1 cellular context compared by ENCODE assay signal in the genomic region with DNA sequence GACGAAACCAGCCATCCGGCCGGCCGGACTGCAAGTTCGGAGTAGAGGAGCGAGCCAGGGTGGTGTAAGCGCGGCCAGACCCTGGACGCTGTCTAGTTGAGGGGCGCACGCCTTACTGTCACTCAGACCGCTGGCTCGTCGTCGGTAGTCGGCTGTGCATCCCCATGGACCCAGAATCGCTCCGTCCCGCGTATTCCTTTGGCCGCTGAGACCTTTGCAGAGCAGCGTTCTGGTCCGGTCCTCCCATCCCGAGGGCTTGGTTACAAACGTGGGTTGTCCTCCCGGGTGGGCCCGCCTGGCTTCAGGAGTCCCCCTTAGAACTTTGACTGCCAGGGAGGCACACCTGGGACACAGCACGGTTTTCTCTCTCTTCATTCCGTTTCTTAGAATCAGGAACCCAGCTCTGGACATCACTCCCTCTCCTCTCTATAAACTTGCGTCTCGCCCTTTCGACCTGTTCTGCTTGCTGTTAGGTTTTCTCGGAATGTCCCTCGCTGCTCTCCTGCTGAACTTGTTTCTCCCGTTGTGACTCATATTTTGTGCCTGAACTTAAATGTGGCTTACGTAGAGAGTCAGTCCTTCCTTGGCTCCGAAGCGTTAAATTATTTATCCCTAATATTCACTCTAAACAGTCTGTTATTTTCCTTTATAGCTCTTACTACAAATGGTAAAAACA.
TF ChIP-seq lines count a peak whose summit lies in the region.

No MANE protein-coding gene starts in this region.

TF ChIP-seq in HepG2, 621 proteins besides CTCF, POLR2A, EP300 and RAD21 (continued from another document and continues in another):
- TF ChIP-seq, protein P1, sequence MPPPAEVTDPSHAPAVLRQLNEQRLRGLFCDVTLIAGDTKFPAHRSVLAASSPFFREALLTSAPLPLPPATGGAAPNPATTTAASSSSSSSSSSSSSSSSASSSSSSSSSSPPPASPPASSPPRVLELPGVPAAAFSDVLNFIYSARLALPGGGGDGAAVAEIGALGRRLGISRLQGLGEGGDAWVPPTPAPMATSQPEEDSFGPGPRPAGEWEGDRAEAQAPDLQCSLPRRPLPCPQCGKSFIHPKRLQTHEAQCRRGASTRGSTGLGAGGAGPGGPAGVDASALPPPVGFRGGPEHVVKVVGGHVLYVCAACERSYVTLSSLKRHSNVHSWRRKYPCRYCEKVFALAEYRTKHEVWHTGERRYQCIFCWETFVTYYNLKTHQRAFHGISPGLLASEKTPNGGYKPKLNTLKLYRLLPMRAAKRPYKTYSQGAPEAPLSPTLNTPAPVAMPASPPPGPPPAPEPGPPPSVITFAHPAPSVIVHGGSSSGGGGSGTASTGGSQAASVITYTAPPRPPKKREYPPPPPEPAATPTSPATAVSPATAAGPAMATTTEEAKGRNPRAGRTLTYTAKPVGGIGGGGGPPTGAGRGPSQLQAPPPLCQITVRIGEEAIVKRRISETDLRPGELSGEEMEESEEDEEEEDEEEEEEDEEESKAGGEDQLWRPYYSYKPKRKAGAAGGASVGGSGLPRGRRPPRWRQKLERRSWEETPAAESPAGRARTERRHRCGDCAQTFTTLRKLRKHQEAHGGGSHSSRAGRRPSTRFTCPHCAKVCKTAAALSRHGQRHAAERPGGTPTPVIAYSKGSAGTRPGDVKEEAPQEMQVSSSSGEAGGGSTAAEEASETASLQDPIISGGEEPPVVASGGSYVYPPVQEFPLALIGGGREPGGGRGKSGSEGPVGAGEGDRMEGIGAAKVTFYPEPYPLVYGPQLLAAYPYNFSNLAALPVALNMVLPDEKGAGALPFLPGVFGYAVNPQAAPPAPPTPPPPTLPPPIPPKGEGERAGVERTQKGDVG (CRISPR knock-in tag; IDR thresholded peaks at IDR 0.05; ENCODE audit: borderline replicate concordance): peak; percentile 17; the same call in 1 of the 2 replicates
- TF ChIP-seq, protein P2, sequence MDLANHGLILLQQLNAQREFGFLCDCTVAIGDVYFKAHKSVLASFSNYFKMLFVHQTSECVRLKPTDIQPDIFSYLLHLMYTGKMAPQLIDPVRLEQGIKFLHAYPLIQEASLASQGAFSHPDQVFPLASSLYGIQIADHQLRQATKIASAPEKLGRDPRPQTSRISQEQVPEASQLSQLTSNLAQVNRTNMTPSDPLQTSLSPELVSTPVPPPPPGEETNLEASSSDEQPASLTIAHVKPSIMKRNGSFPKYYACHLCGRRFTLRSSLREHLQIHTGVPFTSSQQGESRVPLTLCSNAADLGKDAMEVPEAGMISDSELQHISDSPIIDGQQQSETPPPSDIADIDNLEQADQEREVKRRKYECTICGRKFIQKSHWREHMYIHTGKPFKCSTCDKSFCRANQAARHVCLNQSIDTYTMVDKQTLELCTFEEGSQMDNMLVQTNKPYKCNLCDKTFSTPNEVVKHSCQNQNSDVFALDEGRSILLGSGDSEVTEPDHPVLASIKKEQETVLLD (CRISPR knock-in tag; IDR thresholded peaks at IDR 0.05; ENCODE audit: low read depth): no peak
- TF ChIP-seq, protein P3, sequence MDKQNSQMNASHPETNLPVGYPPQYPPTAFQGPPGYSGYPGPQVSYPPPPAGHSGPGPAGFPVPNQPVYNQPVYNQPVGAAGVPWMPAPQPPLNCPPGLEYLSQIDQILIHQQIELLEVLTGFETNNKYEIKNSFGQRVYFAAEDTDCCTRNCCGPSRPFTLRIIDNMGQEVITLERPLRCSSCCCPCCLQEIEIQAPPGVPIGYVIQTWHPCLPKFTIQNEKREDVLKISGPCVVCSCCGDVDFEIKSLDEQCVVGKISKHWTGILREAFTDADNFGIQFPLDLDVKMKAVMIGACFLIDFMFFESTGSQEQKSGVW (CRISPR knock-in tag; IDR thresholded peaks at IDR 0.05; ENCODE audit: borderline replicate concordance): no peak
- TF ChIP-seq RXRB (CRISPR knock-in tag; IDR thresholded peaks at IDR 0.05; ENCODE audit: borderline replicate concordance): no peak
- peak; percentile 46; the same call in 1 of the 2 replicates for TF ChIP-seq ZMAT3 (CRISPR knock-in tag; conservative IDR thresholded peaks at IDR 0.05)
- peak; percentile 77; the same call in 1 of the 2 replicates for TF ChIP-seq ZNF777 (CRISPR knock-in tag; IDR thresholded peaks at IDR 0.05)
- TF ChIP-seq ATRX (CRISPR knock-in tag; IDR thresholded peaks at IDR 0.05; ENCODE audit: borderline replicate concordance): no peak
- no peak for TF ChIP-seq MATR3 (CRISPR knock-in tag; IDR thresholded peaks at IDR 0.05)
- TF ChIP-seq PHF20 (CRISPR knock-in tag; IDR thresholded peaks at IDR 0.05): no peak
- TF ChIP-seq, protein P4, sequence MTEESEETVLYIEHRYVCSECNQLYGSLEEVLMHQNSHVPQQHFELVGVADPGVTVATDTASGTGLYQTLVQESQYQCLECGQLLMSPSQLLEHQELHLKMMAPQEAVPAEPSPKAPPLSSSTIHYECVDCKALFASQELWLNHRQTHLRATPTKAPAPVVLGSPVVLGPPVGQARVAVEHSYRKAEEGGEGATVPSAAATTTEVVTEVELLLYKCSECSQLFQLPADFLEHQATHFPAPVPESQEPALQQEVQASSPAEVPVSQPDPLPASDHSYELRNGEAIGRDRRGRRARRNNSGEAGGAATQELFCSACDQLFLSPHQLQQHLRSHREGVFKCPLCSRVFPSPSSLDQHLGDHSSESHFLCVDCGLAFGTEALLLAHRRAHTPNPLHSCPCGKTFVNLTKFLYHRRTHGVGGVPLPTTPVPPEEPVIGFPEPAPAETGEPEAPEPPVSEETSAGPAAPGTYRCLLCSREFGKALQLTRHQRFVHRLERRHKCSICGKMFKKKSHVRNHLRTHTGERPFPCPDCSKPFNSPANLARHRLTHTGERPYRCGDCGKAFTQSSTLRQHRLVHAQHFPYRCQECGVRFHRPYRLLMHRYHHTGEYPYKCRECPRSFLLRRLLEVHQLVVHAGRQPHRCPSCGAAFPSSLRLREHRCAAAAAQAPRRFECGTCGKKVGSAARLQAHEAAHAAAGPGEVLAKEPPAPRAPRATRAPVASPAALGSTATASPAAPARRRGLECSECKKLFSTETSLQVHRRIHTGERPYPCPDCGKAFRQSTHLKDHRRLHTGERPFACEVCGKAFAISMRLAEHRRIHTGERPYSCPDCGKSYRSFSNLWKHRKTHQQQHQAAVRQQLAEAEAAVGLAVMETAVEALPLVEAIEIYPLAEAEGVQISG (CRISPR knock-in tag; IDR thresholded peaks at IDR 0.05): no peak
- TF ChIP-seq ZNF121 (CRISPR knock-in tag; IDR thresholded peaks at IDR 0.05): 0 out of 2 replicates have a peak, but pooled peaks have one; percentile 53
- peak; percentile 10; the same call in 1 of the 2 replicates for TF ChIP-seq ZNF563 (CRISPR knock-in tag; IDR thresholded peaks at IDR 0.05)
- TF ChIP-seq, protein P5, sequence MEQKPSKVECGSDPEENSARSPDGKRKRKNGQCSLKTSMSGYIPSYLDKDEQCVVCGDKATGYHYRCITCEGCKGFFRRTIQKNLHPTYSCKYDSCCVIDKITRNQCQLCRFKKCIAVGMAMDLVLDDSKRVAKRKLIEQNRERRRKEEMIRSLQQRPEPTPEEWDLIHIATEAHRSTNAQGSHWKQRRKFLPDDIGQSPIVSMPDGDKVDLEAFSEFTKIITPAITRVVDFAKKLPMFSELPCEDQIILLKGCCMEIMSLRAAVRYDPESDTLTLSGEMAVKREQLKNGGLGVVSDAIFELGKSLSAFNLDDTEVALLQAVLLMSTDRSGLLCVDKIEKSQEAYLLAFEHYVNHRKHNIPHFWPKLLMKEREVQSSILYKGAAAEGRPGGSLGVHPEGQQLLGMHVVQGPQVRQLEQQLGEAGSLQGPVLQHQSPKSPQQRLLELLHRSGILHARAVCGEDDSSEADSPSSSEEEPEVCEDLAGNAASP (CRISPR knock-in tag; IDR thresholded peaks at IDR 0.05; ENCODE audit: borderline replicate concordance): no peak
- no peak for TF ChIP-seq FOXP1 (IDR thresholded peaks at IDR 0.05)
- TF ChIP-seq FOXP1 (CRISPR knock-in tag; IDR thresholded peaks at IDR 0.05): no peak
- no peak for TF ChIP-seq MEIS1 (CRISPR knock-in tag; IDR thresholded peaks at IDR 0.05; ENCODE audit: borderline replicate concordance)
- TF ChIP-seq, protein P6, sequence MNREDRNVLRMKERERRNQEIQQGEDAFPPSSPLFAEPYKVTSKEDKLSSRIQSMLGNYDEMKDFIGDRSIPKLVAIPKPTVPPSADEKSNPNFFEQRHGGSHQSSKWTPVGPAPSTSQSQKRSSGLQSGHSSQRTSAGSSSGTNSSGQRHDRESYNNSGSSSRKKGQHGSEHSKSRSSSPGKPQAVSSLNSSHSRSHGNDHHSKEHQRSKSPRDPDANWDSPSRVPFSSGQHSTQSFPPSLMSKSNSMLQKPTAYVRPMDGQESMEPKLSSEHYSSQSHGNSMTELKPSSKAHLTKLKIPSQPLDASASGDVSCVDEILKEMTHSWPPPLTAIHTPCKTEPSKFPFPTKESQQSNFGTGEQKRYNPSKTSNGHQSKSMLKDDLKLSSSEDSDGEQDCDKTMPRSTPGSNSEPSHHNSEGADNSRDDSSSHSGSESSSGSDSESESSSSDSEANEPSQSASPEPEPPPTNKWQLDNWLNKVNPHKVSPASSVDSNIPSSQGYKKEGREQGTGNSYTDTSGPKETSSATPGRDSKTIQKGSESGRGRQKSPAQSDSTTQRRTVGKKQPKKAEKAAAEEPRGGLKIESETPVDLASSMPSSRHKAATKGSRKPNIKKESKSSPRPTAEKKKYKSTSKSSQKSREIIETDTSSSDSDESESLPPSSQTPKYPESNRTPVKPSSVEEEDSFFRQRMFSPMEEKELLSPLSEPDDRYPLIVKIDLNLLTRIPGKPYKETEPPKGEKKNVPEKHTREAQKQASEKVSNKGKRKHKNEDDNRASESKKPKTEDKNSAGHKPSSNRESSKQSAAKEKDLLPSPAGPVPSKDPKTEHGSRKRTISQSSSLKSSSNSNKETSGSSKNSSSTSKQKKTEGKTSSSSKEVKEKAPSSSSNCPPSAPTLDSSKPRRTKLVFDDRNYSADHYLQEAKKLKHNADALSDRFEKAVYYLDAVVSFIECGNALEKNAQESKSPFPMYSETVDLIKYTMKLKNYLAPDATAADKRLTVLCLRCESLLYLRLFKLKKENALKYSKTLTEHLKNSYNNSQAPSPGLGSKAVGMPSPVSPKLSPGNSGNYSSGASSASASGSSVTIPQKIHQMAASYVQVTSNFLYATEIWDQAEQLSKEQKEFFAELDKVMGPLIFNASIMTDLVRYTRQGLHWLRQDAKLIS (CRISPR knock-in tag; IDR thresholded peaks at IDR 0.05): no peak
- TF ChIP-seq, protein P7, sequence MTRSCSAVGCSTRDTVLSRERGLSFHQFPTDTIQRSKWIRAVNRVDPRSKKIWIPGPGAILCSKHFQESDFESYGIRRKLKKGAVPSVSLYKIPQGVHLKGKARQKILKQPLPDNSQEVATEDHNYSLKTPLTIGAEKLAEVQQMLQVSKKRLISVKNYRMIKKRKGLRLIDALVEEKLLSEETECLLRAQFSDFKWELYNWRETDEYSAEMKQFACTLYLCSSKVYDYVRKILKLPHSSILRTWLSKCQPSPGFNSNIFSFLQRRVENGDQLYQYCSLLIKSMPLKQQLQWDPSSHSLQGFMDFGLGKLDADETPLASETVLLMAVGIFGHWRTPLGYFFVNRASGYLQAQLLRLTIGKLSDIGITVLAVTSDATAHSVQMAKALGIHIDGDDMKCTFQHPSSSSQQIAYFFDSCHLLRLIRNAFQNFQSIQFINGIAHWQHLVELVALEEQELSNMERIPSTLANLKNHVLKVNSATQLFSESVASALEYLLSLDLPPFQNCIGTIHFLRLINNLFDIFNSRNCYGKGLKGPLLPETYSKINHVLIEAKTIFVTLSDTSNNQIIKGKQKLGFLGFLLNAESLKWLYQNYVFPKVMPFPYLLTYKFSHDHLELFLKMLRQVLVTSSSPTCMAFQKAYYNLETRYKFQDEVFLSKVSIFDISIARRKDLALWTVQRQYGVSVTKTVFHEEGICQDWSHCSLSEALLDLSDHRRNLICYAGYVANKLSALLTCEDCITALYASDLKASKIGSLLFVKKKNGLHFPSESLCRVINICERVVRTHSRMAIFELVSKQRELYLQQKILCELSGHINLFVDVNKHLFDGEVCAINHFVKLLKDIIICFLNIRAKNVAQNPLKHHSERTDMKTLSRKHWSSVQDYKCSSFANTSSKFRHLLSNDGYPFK (CRISPR knock-in tag; IDR thresholded peaks at IDR 0.05; ENCODE audit: borderline replicate concordance): no peak; the same call in 1 of the 2 replicates
- TF ChIP-seq, protein P8, sequence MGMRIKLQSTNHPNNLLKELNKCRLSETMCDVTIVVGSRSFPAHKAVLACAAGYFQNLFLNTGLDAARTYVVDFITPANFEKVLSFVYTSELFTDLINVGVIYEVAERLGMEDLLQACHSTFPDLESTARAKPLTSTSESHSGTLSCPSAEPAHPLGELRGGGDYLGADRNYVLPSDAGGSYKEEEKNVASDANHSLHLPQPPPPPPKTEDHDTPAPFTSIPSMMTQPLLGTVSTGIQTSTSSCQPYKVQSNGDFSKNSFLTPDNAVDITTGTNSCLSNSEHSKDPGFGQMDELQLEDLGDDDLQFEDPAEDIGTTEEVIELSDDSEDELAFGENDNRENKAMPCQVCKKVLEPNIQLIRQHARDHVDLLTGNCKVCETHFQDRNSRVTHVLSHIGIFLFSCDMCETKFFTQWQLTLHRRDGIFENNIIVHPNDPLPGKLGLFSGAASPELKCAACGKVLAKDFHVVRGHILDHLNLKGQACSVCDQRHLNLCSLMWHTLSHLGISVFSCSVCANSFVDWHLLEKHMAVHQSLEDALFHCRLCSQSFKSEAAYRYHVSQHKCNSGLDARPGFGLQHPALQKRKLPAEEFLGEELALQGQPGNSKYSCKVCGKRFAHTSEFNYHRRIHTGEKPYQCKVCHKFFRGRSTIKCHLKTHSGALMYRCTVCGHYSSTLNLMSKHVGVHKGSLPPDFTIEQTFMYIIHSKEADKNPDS (CRISPR knock-in tag; IDR thresholded peaks at IDR 0.05): no peak
- TF ChIP-seq, protein P9, sequence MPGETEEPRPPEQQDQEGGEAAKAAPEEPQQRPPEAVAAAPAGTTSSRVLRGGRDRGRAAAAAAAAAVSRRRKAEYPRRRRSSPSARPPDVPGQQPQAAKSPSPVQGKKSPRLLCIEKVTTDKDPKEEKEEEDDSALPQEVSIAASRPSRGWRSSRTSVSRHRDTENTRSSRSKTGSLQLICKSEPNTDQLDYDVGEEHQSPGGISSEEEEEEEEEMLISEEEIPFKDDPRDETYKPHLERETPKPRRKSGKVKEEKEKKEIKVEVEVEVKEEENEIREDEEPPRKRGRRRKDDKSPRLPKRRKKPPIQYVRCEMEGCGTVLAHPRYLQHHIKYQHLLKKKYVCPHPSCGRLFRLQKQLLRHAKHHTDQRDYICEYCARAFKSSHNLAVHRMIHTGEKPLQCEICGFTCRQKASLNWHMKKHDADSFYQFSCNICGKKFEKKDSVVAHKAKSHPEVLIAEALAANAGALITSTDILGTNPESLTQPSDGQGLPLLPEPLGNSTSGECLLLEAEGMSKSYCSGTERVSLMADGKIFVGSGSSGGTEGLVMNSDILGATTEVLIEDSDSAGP (CRISPR knock-in tag; IDR thresholded peaks at IDR 0.05; ENCODE audit: borderline replicate concordance): no peak; the same call in 1 of the 2 replicates
- 0 out of 2 replicates have a peak, but pooled peaks have one; percentile 3 for TF ChIP-seq ZNF776 (CRISPR knock-in tag; IDR thresholded peaks at IDR 0.05)
- TF ChIP-seq HNRNPUL1 (IDR thresholded peaks at IDR 0.05; ENCODE audit: low read depth, low read length): no peak
- TF ChIP-seq NR2C2 (CRISPR knock-in tag; IDR thresholded peaks at IDR 0.05; ENCODE audit: borderline replicate concordance): no peak
